In the genomic region with DNA sequence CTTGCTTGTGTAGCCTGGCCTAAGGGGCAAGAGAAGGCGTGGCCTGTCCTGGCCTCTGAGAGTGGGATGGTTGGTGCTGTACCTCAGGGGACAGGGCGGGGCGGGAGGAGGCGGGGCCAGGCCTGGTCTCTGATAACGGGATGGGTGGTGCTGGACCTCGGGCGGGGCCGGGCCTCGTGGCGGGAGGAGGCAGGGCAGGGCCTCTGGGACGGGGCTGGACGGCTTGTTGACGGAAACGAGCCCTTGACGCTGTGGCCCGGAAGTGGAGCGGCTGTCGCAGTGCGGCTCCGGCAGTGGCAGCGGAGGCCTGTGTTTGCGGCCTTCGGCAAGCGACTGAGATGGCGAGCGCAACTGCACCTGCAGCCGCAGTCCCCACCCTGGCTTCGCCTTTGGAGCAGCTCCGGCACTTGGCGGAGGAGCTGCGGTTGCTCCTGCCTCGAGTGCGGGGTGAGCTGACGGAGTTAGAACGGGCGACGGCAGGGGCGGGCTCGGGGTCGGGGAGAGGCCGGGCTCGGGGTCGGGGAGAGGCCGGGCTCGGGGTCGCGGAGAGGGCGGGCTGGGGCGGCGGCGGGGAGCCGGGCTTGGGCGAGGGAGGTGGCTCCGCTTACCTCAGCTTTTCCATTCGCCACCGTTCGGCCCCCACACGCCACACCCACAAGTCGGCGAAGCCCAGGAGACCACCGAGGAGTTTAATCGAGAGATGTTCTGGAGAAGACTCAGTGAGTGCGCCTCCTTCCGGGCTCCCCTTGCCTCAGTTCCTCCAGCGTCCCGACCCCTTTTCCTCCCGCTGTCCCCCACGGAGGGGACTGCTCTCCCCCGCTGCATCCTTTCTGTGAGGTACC, we compare ENCODE assay signal across 1 cellular context.
TF ChIP-seq lines count a peak whose summit lies in the region.

A gene with protein sequence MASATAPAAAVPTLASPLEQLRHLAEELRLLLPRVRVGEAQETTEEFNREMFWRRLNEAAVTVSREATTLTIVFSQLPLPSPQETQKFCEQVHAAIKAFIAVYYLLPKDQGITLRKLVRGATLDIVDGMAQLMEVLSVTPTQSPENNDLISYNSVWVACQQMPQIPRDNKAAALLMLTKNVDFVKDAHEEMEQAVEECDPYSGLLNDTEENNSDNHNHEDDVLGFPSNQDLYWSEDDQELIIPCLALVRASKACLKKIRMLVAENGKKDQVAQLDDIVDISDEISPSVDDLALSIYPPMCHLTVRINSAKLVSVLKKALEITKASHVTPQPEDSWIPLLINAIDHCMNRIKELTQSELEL (plus strand): TSS at position 243 of the 842 bp plus-strand sequence. CDS start 96 bp downstream, at position 339.

TF ChIP-seq in GM23338, 12 proteins besides CTCF, POLR2A, EP300 and RAD21 (continued from another document):
- TF ChIP-seq, protein P1, sequence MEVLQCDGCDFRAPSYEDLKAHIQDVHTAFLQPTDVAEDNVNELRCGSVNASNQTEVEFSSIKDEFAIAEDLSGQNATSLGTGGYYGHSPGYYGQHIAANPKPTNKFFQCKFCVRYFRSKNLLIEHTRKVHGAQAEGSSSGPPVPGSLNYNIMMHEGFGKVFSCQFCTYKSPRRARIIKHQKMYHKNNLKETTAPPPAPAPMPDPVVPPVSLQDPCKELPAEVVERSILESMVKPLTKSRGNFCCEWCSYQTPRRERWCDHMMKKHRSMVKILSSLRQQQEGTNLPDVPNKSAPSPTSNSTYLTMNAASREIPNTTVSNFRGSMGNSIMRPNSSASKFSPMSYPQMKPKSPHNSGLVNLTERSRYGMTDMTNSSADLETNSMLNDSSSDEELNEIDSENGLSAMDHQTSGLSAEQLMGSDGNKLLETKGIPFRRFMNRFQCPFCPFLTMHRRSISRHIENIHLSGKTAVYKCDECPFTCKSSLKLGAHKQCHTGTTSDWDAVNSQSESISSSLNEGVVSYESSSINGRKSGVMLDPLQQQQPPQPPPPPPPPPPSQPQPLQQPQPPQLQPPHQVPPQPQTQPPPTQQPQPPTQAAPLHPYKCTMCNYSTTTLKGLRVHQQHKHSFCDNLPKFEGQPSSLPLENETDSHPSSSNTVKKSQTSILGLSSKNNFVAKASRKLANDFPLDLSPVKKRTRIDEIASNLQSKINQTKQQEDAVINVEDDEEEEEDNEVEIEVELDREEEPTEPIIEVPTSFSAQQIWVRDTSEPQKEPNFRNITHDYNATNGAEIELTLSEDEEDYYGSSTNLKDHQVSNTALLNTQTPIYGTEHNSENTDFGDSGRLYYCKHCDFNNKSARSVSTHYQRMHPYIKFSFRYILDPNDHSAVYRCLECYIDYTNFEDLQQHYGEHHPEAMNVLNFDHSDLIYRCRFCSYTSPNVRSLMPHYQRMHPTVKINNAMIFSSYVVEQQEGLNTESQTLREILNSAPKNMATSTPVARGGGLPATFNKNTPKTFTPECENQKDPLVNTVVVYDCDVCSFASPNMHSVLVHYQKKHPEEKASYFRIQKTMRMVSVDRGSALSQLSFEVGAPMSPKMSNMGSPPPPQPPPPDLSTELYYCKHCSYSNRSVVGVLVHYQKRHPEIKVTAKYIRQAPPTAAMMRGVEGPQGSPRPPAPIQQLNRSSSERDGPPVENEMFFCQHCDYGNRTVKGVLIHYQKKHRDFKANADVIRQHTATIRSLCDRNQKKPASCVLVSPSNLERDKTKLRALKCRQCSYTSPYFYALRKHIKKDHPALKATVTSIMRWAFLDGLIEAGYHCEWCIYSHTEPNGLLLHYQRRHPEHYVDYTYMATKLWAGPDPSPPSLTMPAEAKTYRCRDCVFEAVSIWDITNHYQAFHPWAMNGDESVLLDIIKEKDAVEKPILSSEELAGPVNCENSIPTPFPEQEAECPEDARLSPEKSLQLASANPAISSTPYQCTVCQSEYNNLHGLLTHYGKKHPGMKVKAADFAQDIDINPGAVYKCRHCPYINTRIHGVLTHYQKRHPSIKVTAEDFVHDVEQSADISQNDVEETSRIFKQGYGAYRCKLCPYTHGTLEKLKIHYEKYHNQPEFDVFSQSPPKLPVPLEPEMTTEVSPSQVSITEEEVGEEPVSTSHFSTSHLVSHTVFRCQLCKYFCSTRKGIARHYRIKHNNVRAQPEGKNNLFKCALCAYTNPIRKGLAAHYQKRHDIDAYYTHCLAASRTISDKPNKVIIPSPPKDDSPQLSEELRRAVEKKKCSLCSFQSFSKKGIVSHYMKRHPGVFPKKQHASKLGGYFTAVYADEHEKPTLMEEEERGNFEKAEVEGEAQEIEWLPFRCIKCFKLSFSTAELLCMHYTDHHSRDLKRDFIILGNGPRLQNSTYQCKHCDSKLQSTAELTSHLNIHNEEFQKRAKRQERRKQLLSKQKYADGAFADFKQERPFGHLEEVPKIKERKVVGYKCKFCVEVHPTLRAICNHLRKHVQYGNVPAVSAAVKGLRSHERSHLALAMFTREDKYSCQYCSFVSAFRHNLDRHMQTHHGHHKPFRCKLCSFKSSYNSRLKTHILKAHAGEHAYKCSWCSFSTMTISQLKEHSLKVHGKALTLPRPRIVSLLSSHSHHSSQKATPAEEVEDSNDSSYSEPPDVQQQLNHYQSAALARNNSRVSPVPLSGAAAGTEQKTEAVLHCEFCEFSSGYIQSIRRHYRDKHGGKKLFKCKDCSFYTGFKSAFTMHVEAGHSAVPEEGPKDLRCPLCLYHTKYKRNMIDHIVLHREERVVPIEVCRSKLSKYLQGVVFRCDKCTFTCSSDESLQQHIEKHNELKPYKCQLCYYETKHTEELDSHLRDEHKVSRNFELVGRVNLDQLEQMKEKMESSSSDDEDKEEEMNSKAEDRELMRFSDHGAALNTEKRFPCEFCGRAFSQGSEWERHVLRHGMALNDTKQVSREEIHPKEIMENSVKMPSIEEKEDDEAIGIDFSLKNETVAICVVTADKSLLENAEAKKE (CRISPR knock-in tag; IDR thresholded peaks at IDR 0.05), result no peak
- TF ChIP-seq, protein P2, sequence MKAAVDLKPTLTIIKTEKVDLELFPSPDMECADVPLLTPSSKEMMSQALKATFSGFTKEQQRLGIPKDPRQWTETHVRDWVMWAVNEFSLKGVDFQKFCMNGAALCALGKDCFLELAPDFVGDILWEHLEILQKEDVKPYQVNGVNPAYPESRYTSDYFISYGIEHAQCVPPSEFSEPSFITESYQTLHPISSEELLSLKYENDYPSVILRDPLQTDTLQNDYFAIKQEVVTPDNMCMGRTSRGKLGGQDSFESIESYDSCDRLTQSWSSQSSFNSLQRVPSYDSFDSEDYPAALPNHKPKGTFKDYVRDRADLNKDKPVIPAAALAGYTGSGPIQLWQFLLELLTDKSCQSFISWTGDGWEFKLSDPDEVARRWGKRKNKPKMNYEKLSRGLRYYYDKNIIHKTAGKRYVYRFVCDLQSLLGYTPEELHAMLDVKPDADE (IDR thresholded peaks at IDR 0.05), result peak; percentile 48; the same call in 1 of the 2 replicates
- TF ChIP-seq NANOG (IDR thresholded peaks at IDR 0.05; ENCODE audit: borderline replicate concordance), result no peak
